In genomic region chr20:53738039-53738944, GRCh38 we compare ENCODE assay signal across 8 cellular contexts.
DNase-seq lines count a peak whose midpoint lies in the region; ATAC-seq, FAIRE-seq and TF ChIP-seq lines count a peak whose summit lies in the region.

No MANE protein-coding gene starts in this region.

- H3K27me3 ChIP-seq in HUES48 (ENCODE audit: control insufficient read depth, insufficient read depth, low read length): no peaks in the 10 kb centered on the region
- H3K27me3 ChIP-seq in SU-DHL-6 (ENCODE audit: low read length): no peaks in the 10 kb centered on the region

- no peak for FAIRE-seq in D721Med (lab: Jason Lieb, UNC)

- H3K36me3 Mint-ChIP-seq in glutamatergic neuron (ENCODE audit: unreplicated experiment): no peaks in the 10 kb centered on the region
- no peaks in the 10 kb centered on the region for H3K36me3 Mint-ChIP-seq in activated T-helper 17 cell treated with anti-CD3 and anti-CD28 coated beads, Interleukin-2, amount 50 U/mL, for 72 hours (ENCODE audit: low read depth)

- H3K36me3 ChIP-seq in HUES48 (ENCODE audit: control insufficient read depth, insufficient read depth, low read length) (no peaks in the 10 kb centered on the region), SU-DHL-6 (ENCODE audit: low read length) (no peaks in the 10 kb centered on the region)

- H4K20me1 ChIP-seq in SU-DHL-6 (ENCODE audit: low read depth, low read length): no peaks in the 10 kb centered on the region

- peak overlapping the region; percentile 2 for H2AFZ ChIP-seq in SU-DHL-6 (ENCODE audit: low read depth, low read length, severe bottlenecking)

- H3K4me1 ChIP-seq in HUES48 (ENCODE audit: control insufficient read depth, insufficient read depth, low read length): peaks cover 64% of the 10 kb centered on the region

- H3K79me2 ChIP-seq in SU-DHL-6 (ENCODE audit: insufficient read depth, low read length): no peaks in the 10 kb centered on the region

- peaks cover 5% of the 10 kb centered on the region for H3K27me3 Mint-ChIP-seq in glutamatergic neuron (ENCODE audit: unreplicated experiment)
- H3K27me3 Mint-ChIP-seq in activated T-helper 17 cell treated with anti-CD3 and anti-CD28 coated beads, Interleukin-2, amount 50 U/mL, for 72 hours: no peaks in the 10 kb centered on the region

- H3K4me2 ChIP-seq in SU-DHL-6 (ENCODE audit: low read depth, low read length, poor library complexity, severe bottlenecking): peak overlapping the region; percentile 59

- no peak for TF ChIP-seq CTCF in SU-DHL-6 (IDR thresholded peaks at IDR 0.05; ENCODE audit: insufficient read depth, low read length, poor library complexity, severe bottlenecking)
- TF ChIP-seq CTCF in glutamatergic neuron (IDR thresholded peaks at IDR 0.05; ENCODE audit: partially characterized antibody, unreplicated experiment): no peak
- TF ChIP-seq CTCF in D721Med (IDR thresholded peaks at IDR 0.05; ENCODE audit: insufficient read depth, missing control alignments): no peak

- peak overlapping the region; percentile 97 for H3K27ac Mint-ChIP-seq in glutamatergic neuron (ENCODE audit: unreplicated experiment)
- no peak overlapping the region for H3K27ac Mint-ChIP-seq in activated T-helper 17 cell treated with anti-CD3 and anti-CD28 coated beads, Interleukin-2, amount 50 U/mL, for 72 hours

- no peaks in the 10 kb centered on the region for H3F3A ChIP-seq in SU-DHL-6 (ENCODE audit: insufficient read depth)

- no peak for ATAC-seq in activated T-helper 17 cell treated with anti-CD3 and anti-CD28 coated beads, Interleukin-2, amount 50 U/mL, for 72 hours (replicated peaks)
- ATAC-seq in HG03521 (IDR thresholded peaks at IDR 0.05; ENCODE audit: unreplicated experiment): no peak

- H3K4me3 Mint-ChIP-seq in glutamatergic neuron (ENCODE audit: unreplicated experiment): peak overlapping the region; percentile 78
- H3K4me3 Mint-ChIP-seq in activated T-helper 17 cell treated with anti-CD3 and anti-CD28 coated beads, Interleukin-2, amount 50 U/mL, for 72 hours: no peak overlapping the region

- H3K4me3 ChIP-seq in HUES48 (ENCODE audit: low read depth, low read length) (no peak overlapping the region; the same call in 1 of the 2 replicates), SU-DHL-6 (ENCODE audit: insufficient read depth, low read length, poor library complexity, severe bottlenecking) (no peak overlapping the region)

- H3K9me3 ChIP-seq in HUES48 (ENCODE audit: control insufficient read depth, insufficient read depth, low read length) (no peaks in the 10 kb centered on the region), SU-DHL-6 (ENCODE audit: insufficient read depth, low read length) (no peaks in the 10 kb centered on the region)

- H3K27ac ChIP-seq in HUES48 (ENCODE audit: low read depth, low read length): peak overlapping the region; percentile 92
- no peak overlapping the region for H3K27ac ChIP-seq in SU-DHL-6 (ENCODE audit: low read depth, low read length)

- H3K9ac ChIP-seq in HUES48 (ENCODE audit: low read depth, low read length) (peak overlapping the region; percentile 14; the same call in 1 of the 2 replicates), SU-DHL-6 (ENCODE audit: low read length) (no peak overlapping the region)

- peak; percentile 82 for DNase-seq in AG20443 (ENCODE audit: low spot score)
- DNase-seq in glutamatergic neuron: peak; percentile 68
- peak; percentile 48 for DNase-seq in pons (ENCODE audit: low spot score)
- no peak for DNase-seq in D721Med (ENCODE audit: insufficient read length, low spot score)

- no peaks in the 10 kb centered on the region for H3K9me2 ChIP-seq in SU-DHL-6 (replicated peaks; ENCODE audit: insufficient read depth, low read length)

- peaks cover 19% of the 10 kb centered on the region for H3K9me3 Mint-ChIP-seq in glutamatergic neuron (ENCODE audit: unreplicated experiment)
- no peaks in the 10 kb centered on the region for H3K9me3 Mint-ChIP-seq in activated T-helper 17 cell treated with anti-CD3 and anti-CD28 coated beads, Interleukin-2, amount 50 U/mL, for 72 hours

- peaks cover 59% of the 10 kb centered on the region for H3K4me1 Mint-ChIP-seq in glutamatergic neuron (ENCODE audit: low read depth, unreplicated experiment)
- H3K4me1 Mint-ChIP-seq in activated T-helper 17 cell treated with anti-CD3 and anti-CD28 coated beads, Interleukin-2, amount 50 U/mL, for 72 hours: peaks cover 21% of the 10 kb centered on the region
